In genomic region chrX:110282922-110283321, GRCh38 we compare ENCODE assay signal across 14 cellular contexts.
"Had no signal": no experiment of that assay in that cellular context is flagged by ENCODE, and none has a peak within 500 bp of the region (broad histone marks: within the 10 kb centered on the region; RNA-seq: fewer than 3 reads in every experiment).

No MANE protein-coding gene starts in this region.

- H3K9me3 Mint-ChIP-seq: activated naive CD4-positive, alpha-beta T cell treated with anti-CD3 and anti-CD28 coated beads, Interleukin-2, amount 10 ng/mL, durations not matched to agents 7 days and 5 days; memory B cell had no signal

- DNase-seq: activated CD8-positive, alpha-beta T cell treated with anti-CD3 and anti-CD28 coated beads, Interleukin-2, amount 10 ng/mL, durations not matched to agents 7 days and 5 days; activated naive CD4-positive, alpha-beta T cell treated with anti-CD3 and anti-CD28 coated beads, Interleukin-2, amount 10 ng/mL, durations not matched to agents 7 days and 5 days; central memory CD4-positive, alpha-beta T cell; cortex of kidney; effector CD8-positive, alpha-beta T cell; immature natural killer cell; left lung; nephron progenitor cell; stimulated activated CD4-positive, alpha-beta T cell treated with anti-CD3 and anti-CD28 coated beads, Interleukin-15, amount 100 ng/mL, for 24 hours; stimulated activated CD4-positive, alpha-beta T cell treated with anti-CD3 and anti-CD28 coated beads, Interleukin-4, amount 100 ng/mL, for 24 hours; stomach had no signal

- H3K27me3 ChIP-seq: left lung, stomach had no signal

- H3K27ac ChIP-seq: left lung, stomach, thoracic aorta, VCaP had no signal

- H3K4me3 Mint-ChIP-seq: activated CD8-positive, alpha-beta T cell treated with anti-CD3 and anti-CD28 coated beads, Interleukin-2, amount 10 ng/mL, durations not matched to agents 7 days and 5 days; activated naive CD4-positive, alpha-beta T cell treated with anti-CD3 and anti-CD28 coated beads, Interleukin-2, amount 10 ng/mL, durations not matched to agents 7 days and 5 days; immature natural killer cell; memory B cell; nephron progenitor cell had no signal

- H3K27me3 Mint-ChIP-seq: activated naive CD4-positive, alpha-beta T cell treated with anti-CD3 and anti-CD28 coated beads, Interleukin-2, amount 10 ng/mL, durations not matched to agents 7 days and 5 days; memory B cell had no signal

- H3K4me3 ChIP-seq: left lung, stomach, thoracic aorta had no signal

- H3K4me1 ChIP-seq: left lung had no signal

- H3K9me3 ChIP-seq: left lung, thoracic aorta had no signal

- ATAC-seq: activated CD8-positive, alpha-beta T cell treated with anti-CD3 and anti-CD28 coated beads, Interleukin-2, amount 10 ng/mL, durations not matched to agents 7 days and 5 days; left lung had no signal

- H3K36me3 Mint-ChIP-seq: immature natural killer cell had no signal

- H3K27ac Mint-ChIP-seq: activated CD8-positive, alpha-beta T cell treated with anti-CD3 and anti-CD28 coated beads, Interleukin-2, amount 10 ng/mL, durations not matched to agents 7 days and 5 days; activated naive CD4-positive, alpha-beta T cell treated with anti-CD3 and anti-CD28 coated beads, Interleukin-2, amount 10 ng/mL, durations not matched to agents 7 days and 5 days; immature natural killer cell; memory B cell; nephron progenitor cell had no signal

- H3K36me3 ChIP-seq: left lung, stomach, thoracic aorta had no signal
